Comparison of ENCODE assay signal across 18 cellular contexts in the genomic region with DNA sequence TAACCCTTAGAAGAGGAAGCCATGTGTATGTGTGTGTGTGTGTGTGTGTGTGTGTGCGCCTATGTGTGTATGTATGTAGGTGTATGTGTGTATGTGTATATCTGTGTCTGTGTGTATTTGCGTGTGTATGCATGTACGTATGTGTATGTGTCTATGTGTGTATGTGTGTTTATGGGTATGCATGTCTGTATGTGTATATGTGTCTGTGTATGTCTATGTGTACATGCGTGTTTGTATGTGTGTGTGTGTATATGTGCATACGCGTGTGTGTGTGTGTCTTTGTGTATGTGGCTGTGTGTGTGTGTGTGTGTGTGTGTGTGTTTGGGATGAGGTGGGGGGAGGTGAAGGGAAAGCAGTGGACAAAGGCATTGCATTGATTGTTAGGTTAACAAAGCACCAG.
DNase-seq lines count a peak whose midpoint lies in the region; ATAC-seq, FAIRE-seq and TF ChIP-seq lines count a peak whose summit lies in the region.
"Had no signal": no experiment of that assay in that cellular context is flagged by ENCODE, and none has a peak within 500 bp of the region (broad histone marks: within the 10 kb centered on the region; RNA-seq: fewer than 3 reads in every experiment).

No MANE protein-coding gene starts in this region.

- intact Hi-C loops in naive thymus-derived CD4-positive, alpha-beta T cell (cut with micrococcal nuclease), result no loop called here

- no peaks in the 10 kb centered on the region for H3K36me3 Mint-ChIP-seq in astrocyte (ENCODE audit: low read depth, unreplicated experiment)
- no peaks in the 10 kb centered on the region for H3K36me3 Mint-ChIP-seq in naive thymus-derived CD4-positive, alpha-beta T cell
- no peaks in the 10 kb centered on the region for H3K36me3 Mint-ChIP-seq in progenitor cell of endocrine pancreas (ENCODE audit: insufficient read depth)
- H3K36me3 Mint-ChIP-seq: CD8-positive, alpha-beta memory T cell; IgD-negative memory B cell had no signal

- H3K27me3 ChIP-seq in astrocyte (ENCODE audit: insufficient read depth, low read length), result no peaks in the 10 kb centered on the region
- no peaks in the 10 kb centered on the region for H3K27me3 ChIP-seq in naive thymus-derived CD4-positive, alpha-beta T cell (ENCODE audit: control insufficient read depth in 2 of 2, insufficient read depth in 2 of 2, low read length in 2 of 2)
- H3K27me3 ChIP-seq: BLaER1 had no signal

- H3K27me3 Mint-ChIP-seq in astrocyte (ENCODE audit: low read depth, unreplicated experiment) (peaks cover 3% of the 10 kb centered on the region), progenitor cell of endocrine pancreas (peaks cover 12% of the 10 kb centered on the region)
- H3K27me3 Mint-ChIP-seq in naive thymus-derived CD4-positive, alpha-beta T cell, result peaks cover 0 to 28% (median 8%) of the 10 kb centered on the region in 5 donors
- H3K27me3 Mint-ChIP-seq: IgD-negative memory B cell had no signal

- no peak overlapping the region for H3K4me3 ChIP-seq in astrocyte (ENCODE audit: insufficient read depth, low read depth, low read length)
- no peak overlapping the region for H3K4me3 ChIP-seq in naive thymus-derived CD4-positive, alpha-beta T cell (ENCODE audit: low read length)
- H3K4me3 ChIP-seq: BLaER1, GM23248 had no signal

- POLR2A ChIA-PET in naive thymus-derived CD4-positive, alpha-beta T cell (lab: Charles Lee), result no interaction called here

- no peaks in the 10 kb centered on the region for H3K9me3 Mint-ChIP-seq in astrocyte (ENCODE audit: unreplicated experiment)
- H3K9me3 Mint-ChIP-seq in naive thymus-derived CD4-positive, alpha-beta T cell, result peaks cover 0 to 9% (median 0%) of the 10 kb centered on the region in 11 donors
- H3K9me3 Mint-ChIP-seq in progenitor cell of endocrine pancreas (ENCODE audit: low read depth), result no peaks in the 10 kb centered on the region

- H3K4me2 ChIP-seq in astrocyte (ENCODE audit: low read length), result no peak overlapping the region
- H3K4me2 ChIP-seq: BLaER1, KMS-11 had no signal

- no peaks in the 10 kb centered on the region for H4K20me1 ChIP-seq in astrocyte (ENCODE audit: insufficient read depth, low read length)
- H4K20me1 ChIP-seq: BLaER1 had no signal

- H3K4me1 Mint-ChIP-seq in astrocyte (ENCODE audit: low read depth, unreplicated experiment) (peaks cover 25% of the 10 kb centered on the region), progenitor cell of endocrine pancreas (ENCODE audit: low read depth) (peaks cover 12% of the 10 kb centered on the region)
- no peaks in the 10 kb centered on the region for H3K4me1 Mint-ChIP-seq in naive thymus-derived CD4-positive, alpha-beta T cell
- H3K4me1 Mint-ChIP-seq: CD8-positive, alpha-beta memory T cell; IgD-negative memory B cell had no signal

- no peaks in the 10 kb centered on the region for H3K79me2 ChIP-seq in astrocyte (ENCODE audit: insufficient read depth, low read length)

- H3K9me3 ChIP-seq in astrocyte (ENCODE audit: insufficient read depth, low read depth, low read length), result no peaks in the 10 kb centered on the region
- no peaks in the 10 kb centered on the region for H3K9me3 ChIP-seq in naive thymus-derived CD4-positive, alpha-beta T cell (ENCODE audit: control insufficient read depth in 2 of 3, low read length in 3 of 3)
- H3K9me3 ChIP-seq: BLaER1, Caco-2 had no signal

- peaks cover 7% of the 10 kb centered on the region for H3K4me1 ChIP-seq in astrocyte (ENCODE audit: insufficient read depth, low read length)
- H3K4me1 ChIP-seq in naive thymus-derived CD4-positive, alpha-beta T cell (ENCODE audit: control insufficient read depth in 2 of 2, insufficient read depth in 2 of 2, low read length in 2 of 2), result no peaks in the 10 kb centered on the region
- H3K4me1 ChIP-seq: BLaER1, Caco-2 had no signal

- DNase-seq in astrocyte (ENCODE audit: low read depth) (no peak), progenitor cell of endocrine pancreas (ENCODE audit: low spot score, unreplicated experiment) (no peak)
- no peak for DNase-seq in naive thymus-derived CD4-positive, alpha-beta T cell
- DNase-seq: AML-193; Caco-2; CD8-positive, alpha-beta memory T cell; DMS53; GF-D8; H9; HFFc6 had no signal

- FAIRE-seq in astrocyte (lab: Jason Lieb, UNC), result no peak

- H3K27ac Mint-ChIP-seq in astrocyte (ENCODE audit: unreplicated experiment) (peak overlapping the region; percentile 92), progenitor cell of endocrine pancreas (peak overlapping the region; percentile 33)
- no peak overlapping the region for H3K27ac Mint-ChIP-seq in naive thymus-derived CD4-positive, alpha-beta T cell
- H3K27ac Mint-ChIP-seq: CD8-positive, alpha-beta memory T cell; H9; HFFc6; IgD-negative memory B cell had no signal

- H3K4me3 Mint-ChIP-seq in astrocyte (ENCODE audit: unreplicated experiment) (no peak overlapping the region), progenitor cell of endocrine pancreas (ENCODE audit: low read depth) (no peak overlapping the region)
- H3K4me3 Mint-ChIP-seq in naive thymus-derived CD4-positive, alpha-beta T cell, result no peak overlapping the region
- H3K4me3 Mint-ChIP-seq: CD8-positive, alpha-beta memory T cell; H9; HFFc6; IgD-negative memory B cell had no signal

- no peak overlapping the region for H3K27ac ChIP-seq in astrocyte (ENCODE audit: low read depth, low read length)
- no peak overlapping the region for H3K27ac ChIP-seq in naive thymus-derived CD4-positive, alpha-beta T cell (ENCODE audit: low read depth, low read length)
- H3K27ac ChIP-seq: BLaER1, GM23248, HL-60, KMS-11 had no signal

- peak; percentile 16 for ATAC-seq in naive thymus-derived CD4-positive, alpha-beta T cell
- ATAC-seq in GM19328 (IDR thresholded peaks at IDR 0.05; ENCODE audit: unreplicated experiment) (no peak), GM19397 (IDR thresholded peaks at IDR 0.05; ENCODE audit: unreplicated experiment) (no peak), HG02588 (IDR thresholded peaks at IDR 0.05; ENCODE audit: unreplicated experiment) (no peak)

- CTCF ChIA-PET in naive thymus-derived CD4-positive, alpha-beta T cell (lab: Charles Lee), result no interaction called here

- no peak for TF ChIP-seq CTCF in astrocyte (IDR thresholded peaks at IDR 0.05; ENCODE audit: insufficient read depth, low read depth, low read length)
- no peak for TF ChIP-seq CTCF in progenitor cell of endocrine pancreas (IDR thresholded peaks at IDR 0.05; ENCODE audit: unreplicated experiment)

- H3K9ac ChIP-seq in astrocyte (ENCODE audit: low read length), result no peak overlapping the region
- H3K9ac ChIP-seq: BLaER1, GM23248, KMS-11 had no signal

- no peak overlapping the region for H2AFZ ChIP-seq in astrocyte (ENCODE audit: low read depth, low read length)
- H2AFZ ChIP-seq: GM23248 had no signal

- H3K36me3 ChIP-seq in astrocyte (ENCODE audit: insufficient read depth, low read length), result no peaks in the 10 kb centered on the region
- H3K36me3 ChIP-seq in naive thymus-derived CD4-positive, alpha-beta T cell (ENCODE audit: control insufficient read depth in 2 of 3, insufficient read depth in 3 of 3, low read length in 3 of 3), result no peaks in the 10 kb centered on the region
- H3K36me3 ChIP-seq: BLaER1 had no signal

Comparison
In these comparisons a context has a peak if more than half of its experiments do, and no peak if none do; other contexts are left out.
1. H3K27ac Mint-ChIP-seq: peak in astrocyte (single experiment) and progenitor cell of endocrine pancreas (single experiment); none in naive thymus-derived CD4-positive, alpha-beta T cell (0 of 9).